12 cellular contexts compared by ENCODE assay signal in genomic region chrX:154365997-154366665, GRCh38. TPM values are rescaled to one million over a fixed set of nuclear protein-coding genes. Genes with fewer than 3 reads are reported as not detected.
A peak's percentile ranks its signal among the peaks of the same experiment; 100 is the strongest.
DNase-seq lines count a peak whose midpoint lies in the region; ATAC-seq, FAIRE-seq and TF ChIP-seq lines count a peak whose summit lies in the region.
"Had no signal": no experiment of that assay in that cellular context is flagged by ENCODE, and none has a peak within 500 bp of the region (broad histone marks: within the 10 kb centered on the region; RNA-seq: fewer than 3 reads in every experiment).

No MANE protein-coding gene starts in this region.

- H4K8ac ChIP-seq in H1 (ENCODE audit: extremely low read depth, insufficient read depth, low read length): peak overlapping the region; percentile 28; the same call in 1 of the 2 replicates
- H4K8ac ChIP-seq in trophoblast cell (ENCODE audit: low read depth, low read length): no peak overlapping the region

- no peak overlapping the region for H3K18ac ChIP-seq in H1 (ENCODE audit: extremely low read depth, low read length)
- H3K18ac ChIP-seq in trophoblast cell (ENCODE audit: low read length): no peak overlapping the region

- intact Hi-C loops in aorta (cut with DNase I): no loop called here
- intact Hi-C loops in activated CD8-positive, alpha-beta T cell treated with anti-CD3 and anti-CD28 coated beads for 36 hours (cut with micrococcal nuclease): no loop called here

- H4K20me1 ChIP-seq in GM23248 (ENCODE audit: insufficient read depth) (no peaks in the 10 kb centered on the region), H1 (replicated peaks in 1 of 2; ENCODE audit: control insufficient read depth in 1 of 2, insufficient read depth in 2 of 2, low read length in 2 of 2) (peaks cover 20 to 39% of the 10 kb centered on the region in 2 experiments)

- no peak overlapping the region for H3K4ac ChIP-seq in H1 (replicated peaks; ENCODE audit: insufficient read length, low read depth, low read length)
- peak overlapping the region; percentile 89 for H3K4ac ChIP-seq in trophoblast cell (ENCODE audit: low read depth, low read length)

- H3K9me3 Mint-ChIP-seq in activated CD8-positive, alpha-beta T cell treated with anti-CD3 and anti-CD28 coated beads for 36 hours: no peaks in the 10 kb centered on the region
- H3K9me3 Mint-ChIP-seq: WTC11 had no signal

- no peak overlapping the region for H3K27ac Mint-ChIP-seq in activated CD8-positive, alpha-beta T cell treated with anti-CD3 and anti-CD28 coated beads for 36 hours
- H3K27ac Mint-ChIP-seq: WTC11 had no signal

- H3K4me1 ChIP-seq in GM23248 (ENCODE audit: insufficient read depth) (0 out of 2 replicates have a peak, but pooled peaks cover 9% of the 10 kb centered on the region), H1 (replicated peaks in 1 of 4; ENCODE audit: control insufficient read depth in 3 of 4, insufficient read depth in 4 of 4, low read length in 3 of 4) (peaks cover 0 to 6% (median 3%) of the 10 kb centered on the region in 4 experiments; a peak in 3 of 7 replicates), trophoblast cell (ENCODE audit: control insufficient read depth in 1 of 2, insufficient read depth in 2 of 2, low read length in 2 of 2) (peaks cover 8 to 9% of the 10 kb centered on the region in 2 experiments), aorta (ENCODE audit: control insufficient read depth in 1 of 2, insufficient read depth in 2 of 2, low read length in 2 of 2) (no peaks in the 10 kb centered on the region)
- H3K4me1 ChIP-seq: parathyroid adenoma had no signal

- H3K36me3 ChIP-seq in GM23248 (ENCODE audit: low read depth): peaks cover 4% of the 10 kb centered on the region; the same call in 1 of the 2 replicates
- peaks cover 34 to 77% (median 57%) of the 10 kb centered on the region in 4 experiments for H3K36me3 ChIP-seq in H1 (ENCODE audit: control insufficient read depth in 2 of 4, insufficient read depth in 4 of 4, low read length in 3 of 4)
- peaks cover 81 to 85% of the 10 kb centered on the region in 2 experiments for H3K36me3 ChIP-seq in trophoblast cell (ENCODE audit: control insufficient read depth in 1 of 2, insufficient read depth in 2 of 2, low read length in 2 of 2)
- H3K36me3 ChIP-seq in aorta (ENCODE audit: control insufficient read depth in 1 of 2, insufficient read depth in 2 of 2, low read length in 1 of 2): peaks cover 0 to 17% of the 10 kb centered on the region in 2 donors

- no peak overlapping the region for H2BK12ac ChIP-seq in H1 (ENCODE audit: low read depth, low read length)
- H2BK12ac ChIP-seq in trophoblast cell (ENCODE audit: low read length): no peak overlapping the region

- H3K9me3 ChIP-seq in GM23248 (ENCODE audit: low read depth) (no peaks in the 10 kb centered on the region), H1 (ENCODE audit: insufficient read depth in 2 of 2, low read depth in 1 of 2, low read length in 1 of 2) (no peaks in the 10 kb centered on the region), trophoblast cell (ENCODE audit: insufficient read depth, low read depth, low read length) (no peaks in the 10 kb centered on the region), aorta (ENCODE audit: control insufficient read depth, low read length) (no peaks in the 10 kb centered on the region)

- peaks cover 49% of the 10 kb centered on the region for H3K36me3 Mint-ChIP-seq in activated CD8-positive, alpha-beta T cell treated with anti-CD3 and anti-CD28 coated beads for 36 hours (ENCODE audit: low read depth)

- no peak overlapping the region; the same call in 1 of the 2 replicates for H2BK5ac ChIP-seq in H1 (ENCODE audit: low read depth, low read length)
- H2BK5ac ChIP-seq in trophoblast cell (ENCODE audit: low read depth, low read length, poor library complexity): no peak overlapping the region

- H3K4me3 Mint-ChIP-seq in activated CD8-positive, alpha-beta T cell treated with anti-CD3 and anti-CD28 coated beads for 36 hours: no peak overlapping the region
- H3K4me3 Mint-ChIP-seq: WTC11 had no signal

- H3K14ac ChIP-seq in H1 (ENCODE audit: insufficient read length) (no peak overlapping the region), trophoblast cell (ENCODE audit: low read length) (no peak overlapping the region)

- no peak for FAIRE-seq in H1 (lab: Jason Lieb, UNC)

- no peaks in the 10 kb centered on the region for H3K27me3 Mint-ChIP-seq in activated CD8-positive, alpha-beta T cell treated with anti-CD3 and anti-CD28 coated beads for 36 hours

- ATAC-seq in aorta (ENCODE audit: low FRiP score): no peak
- ATAC-seq in activated CD8-positive, alpha-beta T cell treated with anti-CD3 and anti-CD28 coated beads for 36 hours: no peak
- ATAC-seq: WTC11 had no signal

- H3K27ac ChIP-seq in GM23248 (peak overlapping the region; percentile 98), H1 (ENCODE audit: low read depth, low read length) (no peak overlapping the region; the same call in 1 of the 2 replicates), trophoblast cell (ENCODE audit: low read depth, low read length) (no peak overlapping the region), aorta (ENCODE audit: low read depth in 1 of 2, low read length in 2 of 2) (peak overlapping the region in 1 of 2 donors; percentile 68)
- H3K27ac ChIP-seq: parathyroid adenoma had no signal

- no peaks in the 10 kb centered on the region for H3K9me2 ChIP-seq in GM23248 (ENCODE audit: insufficient read depth)

- TF ChIP-seq POLR2A in H1 (IDR thresholded peaks at IDR 0.05; ENCODE audit: control extremely low read depth in 1 of 2, low read depth in 2 of 2, low read length in 2 of 2): peak in 1 of 2 experiments; percentile 69; a peak in 1 of 3 replicates

- H3K9ac ChIP-seq in GM23248 (peak overlapping the region; percentile 97; the same call in 1 of the 2 replicates), H1 (replicated peaks in 1 of 4; ENCODE audit: extremely low read depth in 1 of 4, low read depth in 3 of 4, low read length in 3 of 4) (no peak overlapping the region), trophoblast cell (ENCODE audit: low read length) (no peak overlapping the region)
- H3K9ac ChIP-seq: parathyroid adenoma had no signal

- H3K23ac ChIP-seq in H1 (ENCODE audit: insufficient read length): no peak overlapping the region
- no peak overlapping the region for H3K23ac ChIP-seq in trophoblast cell (ENCODE audit: low read length)

- H3K56ac ChIP-seq in H1 (replicated peaks; ENCODE audit: insufficient read length, low read depth, low read length): no peak overlapping the region

- no peak overlapping the region for H3K4me2 ChIP-seq in GM23248 (ENCODE audit: unreplicated experiment)
- H3K4me2 ChIP-seq in H1 (ENCODE audit: insufficient read depth in 1 of 2, low read depth in 2 of 2, low read length in 2 of 2): no peak overlapping the region
- no peak overlapping the region for H3K4me2 ChIP-seq in trophoblast cell (ENCODE audit: low read length)

- peaks cover 13% of the 10 kb centered on the region for H3K4me1 Mint-ChIP-seq in activated CD8-positive, alpha-beta T cell treated with anti-CD3 and anti-CD28 coated beads for 36 hours (ENCODE audit: low read depth)

- in situ Hi-C loops in GM23248 (cut with MboI): no loop called here

- 93 to 95% methylated on average over 10 of the region's 32 CpGs for WGBS in GM23248 (ENCODE audit: low coverage in 1 of 2, low lambda C conversion rate in 2 of 2, missing lambda C conversion rate in 2 of 2), 2 experiments
- WGBS in H1 (ENCODE audit: extremely low coverage in 1 of 2, insufficient coverage in 1 of 2, insufficient read length in 1 of 2, insufficient replicate concordance in 2 of 2, low coverage in 1 of 2, low lambda C conversion rate in 2 of 2, missing lambda C conversion rate in 1 of 2), 2 experiments: 90% methylated on average over 16 of the region's 32 CpGs; no CpG with 5 or more reads in 1 of the 2 experiments
- no CpG with 5 or more reads among the region's 32 CpGs for WGBS in trophoblast cell (ENCODE audit: extremely low coverage, insufficient coverage, insufficient read length)
- 24 to 56% methylated on average over 26 to 32 of the region's 32 CpGs for WGBS in aorta, 2 donors

- peak overlapping the region; percentile 30 for H3K4me3 ChIP-seq in AG04449 (ENCODE audit: low read depth, low read length)
- H3K4me3 ChIP-seq in GM23248: no peak overlapping the region
- H3K4me3 ChIP-seq in H1 (ENCODE audit: extremely low read depth in 1 of 4, insufficient read depth in 2 of 4, low read depth in 3 of 4, low read length in 4 of 4): no peak overlapping the region
- H3K4me3 ChIP-seq in trophoblast cell (ENCODE audit: low read depth, low read length): no peak overlapping the region
- no peak overlapping the region for H3K4me3 ChIP-seq in aorta (ENCODE audit: low read length in 2 of 2)
- H3K4me3 ChIP-seq: SK-N-MC had no signal

- no peaks in the 10 kb centered on the region for H3K27me3 ChIP-seq in GM23248 (replicated peaks; ENCODE audit: insufficient read depth)
- H3K27me3 ChIP-seq in H1 (replicated peaks in 1 of 4; ENCODE audit: control insufficient read depth in 3 of 4, extremely low read depth in 1 of 4, insufficient read depth in 3 of 4, low read length in 3 of 4): no peaks in the 10 kb centered on the region
- H3K27me3 ChIP-seq in trophoblast cell (ENCODE audit: insufficient read depth, low read length): no peaks in the 10 kb centered on the region
- H3K27me3 ChIP-seq in aorta (ENCODE audit: control insufficient read depth in 1 of 2, insufficient read depth in 2 of 2, low read length in 1 of 2): no peaks in the 10 kb centered on the region

- TF ChIP-seq RAD21 in H1 (IDR thresholded peaks at IDR 0.05 in 1 of 2, conservative IDR thresholded peaks at IDR 0.05 in 1 of 2; ENCODE audit: low read depth in 2 of 2, low read length in 2 of 2): no peak

- POLR2A ChIA-PET in AG04449 (lab: Yijun Ruan, JAX) (interaction anchor here (1.1 to 2.9 kb wide), 2 partner anchors 9 to 12 kb away, joined by 3 to 16 read pairs; no protein-coding TSS in a partner anchor), H1 (lab: Charles Lee; ENCODE audit: partially characterized antibody) (interaction anchor here (0.7 to 11.8 kb wide), 8 partner anchors 8 to 392 kb away, joined by 3 to 348 read pairs (median 5); partner anchors contain the start of genes EMD, FLNA and RPL10)
- POLR2A ChIA-PET in activated CD8-positive, alpha-beta T cell treated with anti-CD3 and anti-CD28 coated beads for 36 hours (lab: Charles Lee): interaction anchor here (0.7 to 1.5 kb wide), 3 partner anchors 12 to 16 kb away, joined by 3 to 6 read pairs (median 4); no protein-coding TSS in a partner anchor

- H2AK5ac ChIP-seq in H1 (ENCODE audit: low read depth, low read length) (no peak overlapping the region), trophoblast cell (ENCODE audit: low read length) (no peak overlapping the region)

- no peak for TF ChIP-seq EP300 in H1 (IDR thresholded peaks at IDR 0.05; ENCODE audit: borderline replicate concordance in 1 of 2, low read depth in 2 of 2, low read length in 2 of 2)

- CTCF ChIA-PET in AG04449 (lab: Yijun Ruan, JAX): no interaction called here
- CTCF ChIA-PET in H1 (lab: Charles Lee; ENCODE audit: partially characterized antibody): interaction anchor here (1.1 kb wide), 2 partner anchors 13 to 33 kb away, joined by 4 to 5 read pairs; partner anchors contain the start of gene RPL10
- CTCF ChIA-PET in activated CD8-positive, alpha-beta T cell treated with anti-CD3 and anti-CD28 coated beads for 36 hours (lab: Charles Lee): no interaction called here

- no peak overlapping the region for H4K5ac ChIP-seq in H1 (ENCODE audit: insufficient read length, low read depth, low read length)

- DNase-seq in AG04449 (ENCODE audit: low read depth, low spot score) (no peak), GM23248 (no peak), H1 (ENCODE audit: low read depth in 1 of 2, low spot score in 2 of 2) (no peak), trophoblast cell (no peak), NCI-H446 (lab: John Stamatoyannopoulos, UW) (no peak), aorta (no peak), NCI-H2171 (lab: John Stamatoyannopoulos, UW) (no peak)
- no peak for DNase-seq in activated CD8-positive, alpha-beta T cell treated with anti-CD3 and anti-CD28 coated beads for 36 hours
- DNase-seq: effector memory CD4-positive, alpha-beta T cell had no signal

- H4K91ac ChIP-seq in H1 (replicated peaks; ENCODE audit: insufficient read length, low read length) (no peak overlapping the region), trophoblast cell (ENCODE audit: low read depth, low read length) (no peak overlapping the region)

- no peak overlapping the region for H2AFZ ChIP-seq in GM23248
- H2AFZ ChIP-seq in H1 (ENCODE audit: low read length): no peak overlapping the region
- no peak overlapping the region for H2AFZ ChIP-seq in trophoblast cell (ENCODE audit: insufficient read depth, low read length, poor library complexity)
- H2AFZ ChIP-seq: parathyroid adenoma had no signal

- peak overlapping the region; percentile 69 for H4K12ac ChIP-seq in trophoblast cell (ENCODE audit: low read depth, low read length)

- TF ChIP-seq CTCF in AG04449 (IDR thresholded peaks at IDR 0.05; ENCODE audit: insufficient read depth, low read length, missing control alignments): no peak
- TF ChIP-seq CTCF in H1 (IDR thresholded peaks at IDR 0.05; ENCODE audit: control extremely low read depth in 1 of 3, insufficient read depth in 1 of 3, low read depth in 1 of 3, low read length in 3 of 3): no peak
- TF ChIP-seq CTCF in activated CD8-positive, alpha-beta T cell treated with anti-CD3 and anti-CD28 coated beads for 36 hours (IDR thresholded peaks at IDR 0.05): no peak

- no peak overlapping the region for H2BK15ac ChIP-seq in H1 (ENCODE audit: low read length)

- H2BK20ac ChIP-seq in H1 (ENCODE audit: low read length): no peak overlapping the region

- H3F3A ChIP-seq in GM23248 (ENCODE audit: insufficient read depth): peaks cover 32% of the 10 kb centered on the region

- H2BK120ac ChIP-seq in H1 (replicated peaks; ENCODE audit: low read depth, low read length) (no peak overlapping the region), trophoblast cell (ENCODE audit: insufficient read depth, low read length, poor library complexity) (no peak overlapping the region)

- H3K79me1 ChIP-seq in H1 (ENCODE audit: low read depth, low read length) (peaks cover 3% of the 10 kb centered on the region; the same call in 1 of the 2 replicates), trophoblast cell (ENCODE audit: low read length) (peaks cover 20% of the 10 kb centered on the region)

- H3K23me2 ChIP-seq in H1 (ENCODE audit: low read depth, low read length): peaks cover 3% of the 10 kb centered on the region; the same call in 1 of the 2 replicates

- H3K79me2 ChIP-seq in GM23248 (ENCODE audit: insufficient read depth) (peaks cover 94% of the 10 kb centered on the region), H1 (ENCODE audit: control insufficient read depth in 1 of 2, insufficient read depth in 2 of 2, low read length in 2 of 2) (peaks cover 8 to 60% of the 10 kb centered on the region in 2 experiments; a peak in 3 of 4 replicates), trophoblast cell (ENCODE audit: control insufficient read depth, insufficient read depth, low read length, poor library complexity) (peaks cover 33% of the 10 kb centered on the region)
- H3K79me2 ChIP-seq: parathyroid adenoma had no signal

RNA-seq across cellular contexts. Expression of gene FLNA, which starts 8.3 kb away (rescaled TPM):
- total RNA-seq in GM23248 (2014; rRNA removed; shearing (Covaris generic)): 2,857 and 2,903 TPM in 2 replicates
- 1,377 and 1,379 TPM in 2 replicates for polyA plus RNA-seq in GM23248 (2016; fragmentation: Nextera tagmentation; extraction: Ambion mirVana)
- total RNA-seq in H1 (2021; fragmentation: NEBNext Ultra II Directional; extraction: Animal tissue kit (Norgen Biotek cat#: 25700)): 925 and 957 TPM in 2 replicates
- polyA plus RNA-seq in H1 (2011; rRNA removed): 315 and 451 TPM in 2 replicates
- 251 TPM for polyA plus RNA-seq in H1 (2011; cell fraction: cytosol; rRNA removed)
- 1,759 TPM for polyA plus RNA-seq in H1 (2011; cell fraction: nucleus; rRNA removed)
- 767 to 1,094 TPM (median 1,076 TPM) in 4 replicates for polyA plus RNA-seq in H1 (2012, experiment 1 of 2)
- polyA plus RNA-seq in H1 (2012, experiment 2 of 2): 883 TPM
- polyA plus RNA-seq in H1 (2013, experiment 1 of 2): 705 TPM
- polyA plus RNA-seq in H1 (2013, experiment 2 of 2): 715 TPM
- polyA minus RNA-seq in H1 (2011; rRNA and poly(A)+ RNA removed): 1,078 and 1,259 TPM in 2 replicates
- 972 TPM for polyA minus RNA-seq in H1 (2011; cell fraction: cytosol; rRNA and poly(A)+ RNA removed)
- 786 TPM for polyA minus RNA-seq in H1 (2011; cell fraction: nucleus; rRNA and poly(A)+ RNA removed)
- 739 and 796 TPM in 2 replicates for polyA plus RNA-seq in trophoblast cell (2013)
- 1,000 to 10,000 TPM; 4,329 to 7,587 TPM for total RNA-seq in aorta
- 1,000 to 10,000 TPM in 1 of 2 donors, 100 to 1,000 TPM in 1; 515 to 7,857 TPM for polyA plus RNA-seq in aorta
- total RNA-seq in activated CD8-positive, alpha-beta T cell treated with anti-CD3 and anti-CD28 coated beads for 36 hours: 1,000 to 10,000 TPM; 1,057 to 1,091 TPM

RNA-seq across cellular contexts. Expression of gene EMD, which starts 13.0 kb away (rescaled TPM):
- 39.7 TPM in 2 replicates for total RNA-seq in GM23248 (2014; rRNA removed; shearing (Covaris generic))
- 86.6 and 96.0 TPM in 2 replicates for polyA plus RNA-seq in GM23248 (2016; fragmentation: Nextera tagmentation; extraction: Ambion mirVana)
- 104 and 109 TPM in 2 replicates for total RNA-seq in H1 (2021; fragmentation: NEBNext Ultra II Directional; extraction: Animal tissue kit (Norgen Biotek cat#: 25700))
- 45.5 and 128 TPM in 2 replicates for polyA plus RNA-seq in H1 (2011; rRNA removed)
- polyA plus RNA-seq in H1 (2011; cell fraction: cytosol; rRNA removed): 88.6 TPM
- polyA plus RNA-seq in H1 (2011; cell fraction: nucleus; rRNA removed): 218 TPM
- polyA plus RNA-seq in H1 (2012, experiment 1 of 2): 84.6 to 114 TPM (median 106 TPM) in 4 replicates
- polyA plus RNA-seq in H1 (2012, experiment 2 of 2): 104 TPM
- 71.7 TPM for polyA plus RNA-seq in H1 (2013, experiment 1 of 2)
- polyA plus RNA-seq in H1 (2013, experiment 2 of 2): 72.0 TPM
- polyA minus RNA-seq in H1 (2011; rRNA and poly(A)+ RNA removed): 21.4 and 56.1 TPM in 2 replicates
- 62.9 TPM for polyA minus RNA-seq in H1 (2011; cell fraction: cytosol; rRNA and poly(A)+ RNA removed)
- 71.8 TPM for polyA minus RNA-seq in H1 (2011; cell fraction: nucleus; rRNA and poly(A)+ RNA removed)
- 70.7 and 72.7 TPM in 2 replicates for polyA plus RNA-seq in trophoblast cell (2013)
- 10 to 100 TPM; 49.9 to 73.1 TPM for total RNA-seq in aorta
- polyA plus RNA-seq in aorta: 100 to 1,000 TPM in 1 of 2 donors, 10 to 100 TPM in 1; 97.7 to 157 TPM
- 10 to 100 TPM; 92.4 to 96.6 TPM for total RNA-seq in activated CD8-positive, alpha-beta T cell treated with anti-CD3 and anti-CD28 coated beads for 36 hours

RNA-seq across cellular contexts. Expression of gene RPL10, which starts 32.0 kb away (rescaled TPM):
- total RNA-seq in GM23248 (2014; rRNA removed; shearing (Covaris generic)): 3,014 and 6,561 TPM in 2 replicates
- 1,381 and 1,435 TPM in 2 replicates for polyA plus RNA-seq in GM23248 (2016; fragmentation: Nextera tagmentation; extraction: Ambion mirVana)
- total RNA-seq in H1 (2021; fragmentation: NEBNext Ultra II Directional; extraction: Animal tissue kit (Norgen Biotek cat#: 25700)): 2,633 and 2,739 TPM in 2 replicates
- polyA plus RNA-seq in H1 (2011; rRNA removed): 4,127 and 4,293 TPM in 2 replicates
- 5,761 TPM for polyA plus RNA-seq in H1 (2011; cell fraction: cytosol; rRNA removed)
- polyA plus RNA-seq in H1 (2011; cell fraction: nucleus; rRNA removed): 3,153 TPM
- polyA plus RNA-seq in H1 (2012, experiment 1 of 2): 3,130 to 3,861 TPM (median 3,536 TPM) in 4 replicates
- polyA plus RNA-seq in H1 (2012, experiment 2 of 2): 7,339 TPM
- polyA plus RNA-seq in H1 (2013, experiment 1 of 2): 3,375 TPM
- polyA plus RNA-seq in H1 (2013, experiment 2 of 2): 3,168 TPM
- 1,237 and 1,471 TPM in 2 replicates for polyA minus RNA-seq in H1 (2011; rRNA and poly(A)+ RNA removed)
- polyA minus RNA-seq in H1 (2011; cell fraction: cytosol; rRNA and poly(A)+ RNA removed): 1,290 TPM
- 850 TPM for polyA minus RNA-seq in H1 (2011; cell fraction: nucleus; rRNA and poly(A)+ RNA removed)
- polyA plus RNA-seq in trophoblast cell (2013): 2,879 and 2,940 TPM in 2 replicates
- 1,000 to 10,000 TPM; 2,525 to 2,861 TPM for total RNA-seq in aorta
- polyA plus RNA-seq in aorta: 1,000 to 10,000 TPM; 7,028 to 7,505 TPM
- total RNA-seq in activated CD8-positive, alpha-beta T cell treated with anti-CD3 and anti-CD28 coated beads for 36 hours: 1,000 to 10,000 TPM; 3,574 to 3,675 TPM

RNA-seq across cellular contexts. Expression of gene DNASE1L1, which starts 42.9 kb away (rescaled TPM):
- 60.7 TPM in 2 replicates for total RNA-seq in GM23248 (2014; rRNA removed; shearing (Covaris generic))
- polyA plus RNA-seq in GM23248 (2016; fragmentation: Nextera tagmentation; extraction: Ambion mirVana): 16.6 and 17.0 TPM in 2 replicates
- 8.7 and 10.3 TPM in 2 replicates for total RNA-seq in H1 (2021; fragmentation: NEBNext Ultra II Directional; extraction: Animal tissue kit (Norgen Biotek cat#: 25700))
- 30.0 and 30.4 TPM in 2 replicates for polyA plus RNA-seq in H1 (2011; rRNA removed)
- 20.6 TPM for polyA plus RNA-seq in H1 (2011; cell fraction: cytosol; rRNA removed)
- polyA plus RNA-seq in H1 (2011; cell fraction: nucleus; rRNA removed): 28.3 TPM
- polyA plus RNA-seq in H1 (2012, experiment 1 of 2): 9.6 to 18.4 TPM (median 16.1 TPM) in 4 replicates
- polyA plus RNA-seq in H1 (2012, experiment 2 of 2): 12.0 TPM
- polyA plus RNA-seq in H1 (2013, experiment 1 of 2): 9.0 TPM
- polyA plus RNA-seq in H1 (2013, experiment 2 of 2): 9.1 TPM
- 11.0 and 12.5 TPM in 2 replicates for polyA minus RNA-seq in H1 (2011; rRNA and poly(A)+ RNA removed)
- polyA minus RNA-seq in H1 (2011; cell fraction: cytosol; rRNA and poly(A)+ RNA removed): 10.4 TPM
- polyA minus RNA-seq in H1 (2011; cell fraction: nucleus; rRNA and poly(A)+ RNA removed): 7.4 TPM
- polyA plus RNA-seq in trophoblast cell (2013): 19.1 and 20.0 TPM in 2 replicates
- total RNA-seq in aorta: 10 to 100 TPM; 25.9 to 29.0 TPM
- polyA plus RNA-seq in aorta: 10 to 100 TPM; 37.3 to 46.2 TPM
- 10 to 100 TPM in 1 of 2 experiments, 1 to 10 TPM in 1; 9.4 to 10.3 TPM for total RNA-seq in activated CD8-positive, alpha-beta T cell treated with anti-CD3 and anti-CD28 coated beads for 36 hours

RNA-seq across cellular contexts. Expression of gene TAFAZZIN, which starts 45.2 kb away (rescaled TPM):
- 17.6 and 38.8 TPM in 2 replicates for total RNA-seq in GM23248 (2014; rRNA removed; shearing (Covaris generic))
- 18.2 and 20.5 TPM in 2 replicates for polyA plus RNA-seq in GM23248 (2016; fragmentation: Nextera tagmentation; extraction: Ambion mirVana)
- 23.9 and 25.3 TPM in 2 replicates for total RNA-seq in H1 (2021; fragmentation: NEBNext Ultra II Directional; extraction: Animal tissue kit (Norgen Biotek cat#: 25700))
- 28.6 and 42.8 TPM in 2 replicates for polyA plus RNA-seq in H1 (2011; rRNA removed)
- 41.9 TPM for polyA plus RNA-seq in H1 (2011; cell fraction: cytosol; rRNA removed)
- 150 TPM for polyA plus RNA-seq in H1 (2011; cell fraction: nucleus; rRNA removed)
- 23.5 to 41.0 TPM (median 34.1 TPM) in 4 replicates for polyA plus RNA-seq in H1 (2012, experiment 1 of 2)
- 26.1 TPM for polyA plus RNA-seq in H1 (2012, experiment 2 of 2)
- polyA plus RNA-seq in H1 (2013, experiment 1 of 2): 28.9 TPM
- polyA plus RNA-seq in H1 (2013, experiment 2 of 2): 26.1 TPM
- 13.4 and 17.8 TPM in 2 replicates for polyA minus RNA-seq in H1 (2011; rRNA and poly(A)+ RNA removed)
- 19.6 TPM for polyA minus RNA-seq in H1 (2011; cell fraction: cytosol; rRNA and poly(A)+ RNA removed)
- 34.1 TPM for polyA minus RNA-seq in H1 (2011; cell fraction: nucleus; rRNA and poly(A)+ RNA removed)
- 14.4 and 14.7 TPM in 2 replicates for polyA plus RNA-seq in trophoblast cell (2013)
- 10 to 100 TPM; 30.8 to 59.6 TPM for total RNA-seq in aorta
- polyA plus RNA-seq in aorta: 100 to 1,000 TPM in 1 of 2 donors, 1 to 10 TPM in 1; 5.5 to 129 TPM
- total RNA-seq in activated CD8-positive, alpha-beta T cell treated with anti-CD3 and anti-CD28 coated beads for 36 hours: 10 to 100 TPM; 49.8 to 53.4 TPM
